ENCODE assay signal across 1 cellular context in genomic region chr9:82882133-82882532, GRCh38.
TF ChIP-seq lines count a peak whose summit lies in the region.

No MANE protein-coding gene starts in this region.

TF ChIP-seq in WTC11, 78 proteins besides CTCF, POLR2A, EP300 and RAD21 (continued from another document):
- TF ChIP-seq ARID4B (CRISPR knock-in tag; IDR thresholded peaks at IDR 0.05; ENCODE audit: borderline replicate concordance) (no peak), ZNF219 (CRISPR knock-in tag; IDR thresholded peaks at IDR 0.05; ENCODE audit: borderline replicate concordance) (no peak), ETV6 (CRISPR knock-in tag; IDR thresholded peaks at IDR 0.05) (no peak), ATF2 (CRISPR knock-in tag; IDR thresholded peaks at IDR 0.05; ENCODE audit: borderline replicate concordance, low read depth) (no peak), GRHL2 (CRISPR knock-in tag; IDR thresholded peaks at IDR 0.05; ENCODE audit: insufficient replicate concordance, severe bottlenecking) (no peak), ZNF416 (CRISPR knock-in tag; IDR thresholded peaks at IDR 0.05) (no peak), HMGXB4 (CRISPR knock-in tag; IDR thresholded peaks at IDR 0.05) (no peak), GTF2I (CRISPR knock-in tag; conservative IDR thresholded peaks at IDR 0.05) (no peak), FOXK1 (CRISPR knock-in tag; IDR thresholded peaks at IDR 0.05) (no peak), E2F1 (CRISPR knock-in tag; IDR thresholded peaks at IDR 0.05) (no peak), MAX (CRISPR knock-in tag; IDR thresholded peaks at IDR 0.05) (no peak), SOX15 (CRISPR knock-in tag; IDR thresholded peaks at IDR 0.05) (no peak)
